ENCODE assay signal across 21 cellular contexts in the genomic region with DNA sequence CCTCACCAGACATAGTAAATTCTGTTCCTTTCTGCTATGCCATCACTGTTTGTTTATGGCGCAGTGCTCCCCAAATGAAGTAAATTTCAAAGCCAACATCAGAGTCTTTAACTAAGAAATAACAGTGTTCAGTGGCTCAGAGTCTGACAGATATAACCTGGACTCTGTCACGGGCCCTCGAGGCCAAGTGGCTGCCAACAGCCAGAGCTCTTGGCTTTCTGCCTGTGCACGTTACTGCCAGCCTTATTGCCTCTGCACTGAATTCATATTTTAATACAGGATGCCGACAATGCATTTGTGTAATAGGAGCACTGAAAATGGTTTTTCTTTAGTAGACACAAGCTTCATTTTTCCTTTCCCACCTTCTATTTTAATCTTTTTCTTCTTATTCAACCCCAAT.
DNase-seq lines count a peak whose midpoint lies in the region; ATAC-seq and TF ChIP-seq lines count a peak whose summit lies in the region.
"Had no signal": no experiment of that assay in that cellular context is flagged by ENCODE, and none has a peak within 500 bp of the region (broad histone marks: within the 10 kb centered on the region; RNA-seq: fewer than 3 reads in every experiment).

No MANE protein-coding gene starts in this region.

- H3K9me3 Mint-ChIP-seq in progenitor cell of endocrine pancreas (ENCODE audit: low read depth) = no peaks in the 10 kb centered on the region
- H3K9me3 Mint-ChIP-seq: activated CD4-positive, alpha-beta T cell treated with anti-CD3 and anti-CD28 coated beads, Interleukin-2, amount 10 ng/mL, durations not matched to agents 24 days and 14 days; activated naive CD8-positive, alpha-beta T cell treated with anti-CD3 and anti-CD28 coated beads, Interleukin-2, amount 10 ng/mL, durations not matched to agents 7 days and 5 days had no signal

- TF ChIP-seq CTCF in lower lobe of right lung (IDR thresholded peaks at IDR 0.05) (no peak), progenitor cell of endocrine pancreas (IDR thresholded peaks at IDR 0.05; ENCODE audit: unreplicated experiment) (no peak)

- H3K4me1 ChIP-seq in lower lobe of right lung = no peaks in the 10 kb centered on the region
- H3K4me1 ChIP-seq: testis had no signal

- no peaks in the 10 kb centered on the region for H3K36me3 Mint-ChIP-seq in progenitor cell of endocrine pancreas (ENCODE audit: insufficient read depth)
- H3K36me3 Mint-ChIP-seq: activated naive CD8-positive, alpha-beta T cell treated with anti-CD3 and anti-CD28 coated beads, Interleukin-2, amount 10 ng/mL, durations not matched to agents 7 days and 5 days; CD14-positive monocyte; naive thymus-derived CD4-positive, alpha-beta T cell; T-cell had no signal

- no peaks in the 10 kb centered on the region for H3K27me3 Mint-ChIP-seq in progenitor cell of endocrine pancreas
- H3K27me3 Mint-ChIP-seq: activated CD4-positive, alpha-beta T cell treated with anti-CD3 and anti-CD28 coated beads, Interleukin-2, amount 10 ng/mL, durations not matched to agents 24 days and 14 days; activated naive CD8-positive, alpha-beta T cell treated with anti-CD3 and anti-CD28 coated beads, Interleukin-2, amount 10 ng/mL, durations not matched to agents 7 days and 5 days; naive thymus-derived CD4-positive, alpha-beta T cell; T-cell had no signal

- DNase-seq in DMS79 treated with DMSO at 0.1 percent for 48 hours (lab: John Stamatoyannopoulos, UW) = peak; percentile 73
- peak; percentile 73 for DNase-seq in NCI-H2029 (lab: John Stamatoyannopoulos, UW)
- peak; percentile 33 to 41 for DNase-seq in cerebellar nuclear complex (lab: John Stamatoyannopoulos, UW)
- peak; percentile 50 for DNase-seq in lower lobe of right lung
- DNase-seq in midbrain (lab: John Stamatoyannopoulos, UW) = no peak
- no peak for DNase-seq in progenitor cell of endocrine pancreas (ENCODE audit: low spot score, unreplicated experiment)
- DNase-seq: activated CD4-positive, alpha-beta T cell treated with anti-CD3 and anti-CD28 coated beads, Interleukin-2, amount 10 ng/mL, durations not matched to agents 24 days and 14 days; activated naive CD8-positive, alpha-beta T cell treated with anti-CD3 and anti-CD28 coated beads, Interleukin-2, amount 10 ng/mL, durations not matched to agents 7 days and 5 days; brain microvascular endothelial cell; GM23248; naive thymus-derived CD4-positive, alpha-beta T cell; NCI-H146; NCI-H524 treated with DMSO at 0.1 percent for 48 hours; T-cell; testis had no signal

- no peak overlapping the region for H3K4me3 Mint-ChIP-seq in progenitor cell of endocrine pancreas (ENCODE audit: low read depth)
- H3K4me3 Mint-ChIP-seq: activated CD4-positive, alpha-beta T cell treated with anti-CD3 and anti-CD28 coated beads, Interleukin-2, amount 10 ng/mL, durations not matched to agents 24 days and 14 days; activated naive CD8-positive, alpha-beta T cell treated with anti-CD3 and anti-CD28 coated beads, Interleukin-2, amount 10 ng/mL, durations not matched to agents 7 days and 5 days; CD14-positive monocyte; naive thymus-derived CD4-positive, alpha-beta T cell; T-cell had no signal

- no peak overlapping the region for H3K27ac ChIP-seq in lower lobe of right lung
- H3K27ac ChIP-seq: brain microvascular endothelial cell, GM23248, HL-60, testis had no signal

- H3K4me1 Mint-ChIP-seq in progenitor cell of endocrine pancreas (ENCODE audit: low read depth) = peaks cover 2% of the 10 kb centered on the region
- H3K4me1 Mint-ChIP-seq: activated CD4-positive, alpha-beta T cell treated with anti-CD3 and anti-CD28 coated beads, Interleukin-2, amount 10 ng/mL, durations not matched to agents 24 days and 14 days; CD14-positive monocyte; naive thymus-derived CD4-positive, alpha-beta T cell; T-cell had no signal

- H3K27ac Mint-ChIP-seq in progenitor cell of endocrine pancreas = no peak overlapping the region
- H3K27ac Mint-ChIP-seq: activated CD4-positive, alpha-beta T cell treated with anti-CD3 and anti-CD28 coated beads, Interleukin-2, amount 10 ng/mL, durations not matched to agents 24 days and 14 days; activated naive CD8-positive, alpha-beta T cell treated with anti-CD3 and anti-CD28 coated beads, Interleukin-2, amount 10 ng/mL, durations not matched to agents 7 days and 5 days; activated T-helper 2 cell treated with anti-CD3 and anti-CD28 coated beads, Interferon-gamma antibody, Interleukin-2, Interleukin-4, amounts not matched to agents 10 μg/mL and 5 μg/mL and 100 μg/mL, durations not matched to agents 14 hours and 24 hours and 36 hours; CD14-positive monocyte; naive thymus-derived CD4-positive, alpha-beta T cell; T-cell had no signal

- intact Hi-C loops in lower lobe of right lung (cut with DNase I) = no loop called here

- H3K27me3 ChIP-seq in lower lobe of right lung (ENCODE audit: low read depth) = no peaks in the 10 kb centered on the region
- H3K27me3 ChIP-seq: brain microvascular endothelial cell, testis had no signal

- H3K4me3 ChIP-seq in lower lobe of right lung = no peak overlapping the region
- H3K4me3 ChIP-seq: GM23248, testis had no signal

- no peaks in the 10 kb centered on the region for H3K9me3 ChIP-seq in lower lobe of right lung
- H3K9me3 ChIP-seq: testis had no signal

- H3K36me3 ChIP-seq in lower lobe of right lung = no peaks in the 10 kb centered on the region
- H3K36me3 ChIP-seq: brain microvascular endothelial cell had no signal

- ATAC-seq in lower lobe of right lung (peak; percentile 51 to 78), HG03280 (IDR thresholded peaks at IDR 0.05; ENCODE audit: unreplicated experiment) (no peak), GM21576 (IDR thresholded peaks at IDR 0.05; ENCODE audit: unreplicated experiment) (no peak)
- ATAC-seq: naive thymus-derived CD4-positive, alpha-beta T cell; sciatic nerve; T-cell had no signal

Comparison
In these comparisons a context has a peak if more than half of its experiments do, and no peak if none do; other contexts are left out.
1. DNase-seq: peak in DMS79 treated with DMSO at 0.1 percent for 48 hours (single experiment), NCI-H2029 (single experiment), cerebellar nuclear complex (2 of 2) and lower lobe of right lung (single experiment); none in midbrain (single experiment) and progenitor cell of endocrine pancreas (single experiment).
2. ATAC-seq: peak in lower lobe of right lung (2 of 2); none in HG03280 (single experiment) and GM21576 (single experiment).